In genomic region chr10:101816913-101817541, GRCh38 we compare ENCODE assay signal across 8 cellular contexts.
A peak's percentile ranks its signal among the peaks of the same experiment; 100 is the strongest.
DNase-seq lines count a peak whose midpoint lies in the region; ATAC-seq, FAIRE-seq and TF ChIP-seq lines count a peak whose summit lies in the region.

No MANE protein-coding gene starts in this region.

- DNase-seq in GM18507 (ENCODE audit: extremely low spot score, insufficient read length, low read depth): no peak
- no peak for DNase-seq in SK-N-MC (ENCODE audit: low read depth, low spot score)
- peak; percentile 27 for DNase-seq in fibroblast of peridontal ligament (ENCODE audit: extremely low read depth)
- no peak for DNase-seq in skeletal muscle cell (ENCODE audit: low read depth)
- no peak for DNase-seq in NCI-H526 treated with DMSO at 0.1 percent for 48 hours (lab: John Stamatoyannopoulos, UW)
- no peak for DNase-seq in GM19240 (ENCODE audit: insufficient read length, low spot score)
- no peak for DNase-seq in cortex of kidney (lab: John Stamatoyannopoulos, UW)

- no peak for ATAC-seq in GM18505 (IDR thresholded peaks at IDR 0.05; ENCODE audit: unreplicated experiment)

- H3K9ac ChIP-seq in SK-N-MC (ENCODE audit: insufficient read length): peak overlapping the region; percentile 83

- H3K9me3 ChIP-seq in SK-N-MC (ENCODE audit: low read depth, low read length): no peaks in the 10 kb centered on the region

- TF ChIP-seq POLR2A in GM18505 (IDR thresholded peaks at IDR 0.05; ENCODE audit: borderline replicate concordance, extremely low read depth, insufficient read depth, insufficient read length): no peak

- H3K27ac ChIP-seq in SK-N-MC: no peak overlapping the region

- H3K36me3 ChIP-seq in SK-N-MC (ENCODE audit: insufficient read depth, low read length): peaks cover 5% of the 10 kb centered on the region; the same call in 1 of the 2 replicates

- peak; percentile 5 for FAIRE-seq in GM18507 (lab: Jason Lieb, UNC)

- peak overlapping the region; percentile 85 for H3K4me3 ChIP-seq in SK-N-MC
- H3K4me3 ChIP-seq in skeletal muscle cell (ENCODE audit: low read depth, low read length): peak overlapping the region; percentile 86
